In the genomic region with DNA sequence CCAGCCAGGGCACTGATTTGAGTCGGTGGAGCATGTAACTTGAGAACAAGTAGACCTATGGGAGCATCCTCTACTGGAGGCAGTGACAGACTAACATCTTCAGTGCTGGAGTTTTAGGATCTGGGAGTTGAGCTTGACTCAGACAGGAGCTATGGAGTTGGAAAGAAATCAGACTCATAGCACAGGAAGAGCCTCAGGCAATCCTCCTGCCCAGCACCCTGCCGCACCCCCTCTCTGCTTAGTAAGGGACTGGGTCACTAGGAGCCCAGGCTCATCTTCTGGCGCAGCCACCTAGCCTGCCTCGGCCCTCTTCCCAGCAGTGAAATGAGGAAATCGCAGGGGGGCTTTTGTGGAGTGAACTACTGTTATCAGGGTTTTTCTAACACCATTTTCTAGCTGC, we compare ENCODE assay signal across 13 cellular contexts. TPM values are rescaled to one million over a fixed set of nuclear protein-coding genes. Genes with fewer than 3 reads are reported as not detected.
DNase-seq lines count a peak whose midpoint lies in the region; ATAC-seq and TF ChIP-seq lines count a peak whose summit lies in the region.
"Had no signal": no experiment of that assay in that cellular context is flagged by ENCODE, and none has a peak within 500 bp of the region (broad histone marks: within the 10 kb centered on the region; RNA-seq: fewer than 3 reads in every experiment).

No MANE protein-coding gene starts in this region.

- CTCF ChIA-PET in activated CD8-positive, alpha-beta T cell treated with anti-CD3 and anti-CD28 coated beads for 36 hours (lab: Charles Lee) = interaction anchor here (1.3 to 3.6 kb wide), 7 partner anchors 8 to 133 kb away, joined by 3 to 42 read pairs (median 7); no protein-coding TSS in a partner anchor

- H3K27me3 ChIP-seq in upper lobe of right lung = no peaks in the 10 kb centered on the region

- H3K36me3 Mint-ChIP-seq in activated naive CD4-positive, alpha-beta T cell treated with anti-CD3 and anti-CD28 coated beads, Interleukin-2, amount 50 U/mL, for 24 hours = peaks cover 6% of the 10 kb centered on the region
- peaks cover 59% of the 10 kb centered on the region for H3K36me3 Mint-ChIP-seq in activated CD8-positive, alpha-beta T cell treated with anti-CD3 and anti-CD28 coated beads for 36 hours (ENCODE audit: low read depth)

- peaks cover 11% of the 10 kb centered on the region for H3K36me3 ChIP-seq in upper lobe of right lung

- ATAC-seq in activated CD8-positive, alpha-beta T cell treated with anti-CD3 and anti-CD28 coated beads for 36 hours = no peak
- no peak for ATAC-seq in upper lobe of right lung
- ATAC-seq: esophagus mucosa had no signal

- POLR2A ChIA-PET in activated CD8-positive, alpha-beta T cell treated with anti-CD3 and anti-CD28 coated beads for 36 hours (lab: Charles Lee) = interaction anchor here (1.1 to 23.0 kb wide), 5 partner anchors 7 to 276 kb away, joined by 3 to 438 read pairs (median 4); partner anchors contain the start of genes ARID5A and CNNM3

- H3K4me3 Mint-ChIP-seq in activated naive CD4-positive, alpha-beta T cell treated with anti-CD3 and anti-CD28 coated beads, Interleukin-2, amount 50 U/mL, for 24 hours = peak overlapping the region; percentile 86
- H3K4me3 Mint-ChIP-seq in activated CD8-positive, alpha-beta T cell treated with anti-CD3 and anti-CD28 coated beads for 36 hours = peak overlapping the region; percentile 87

- no peaks in the 10 kb centered on the region for H3K9me3 Mint-ChIP-seq in activated naive CD4-positive, alpha-beta T cell treated with anti-CD3 and anti-CD28 coated beads, Interleukin-2, amount 50 U/mL, for 24 hours
- H3K9me3 Mint-ChIP-seq in activated CD8-positive, alpha-beta T cell treated with anti-CD3 and anti-CD28 coated beads for 36 hours = no peaks in the 10 kb centered on the region

- no peak overlapping the region for H3K27ac ChIP-seq in upper lobe of right lung
- H3K27ac ChIP-seq: SK-N-MC had no signal

- H3K4me1 ChIP-seq in upper lobe of right lung = peaks cover 28% of the 10 kb centered on the region

- DNase-seq in activated naive CD4-positive, alpha-beta T cell treated with Interleukin-2 at 50 U/mL for 16 hours = no peak
- no peak for DNase-seq in activated CD8-positive, alpha-beta T cell treated with anti-CD3 and anti-CD28 coated beads for 36 hours
- DNase-seq in fibroblast of the aortic adventitia (ENCODE audit: low read depth) (peak; percentile 41), upper lobe of right lung (peak; percentile 21), SKM-1 treated with dmso at 0.1 percent for 144 hours (lab: John Stamatoyannopoulos, UW; ENCODE audit: unreplicated experiment) (no peak), anterior cingulate cortex (lab: John Stamatoyannopoulos, UW) (no peak), mucosa of gallbladder (ENCODE audit: low spot score) (no peak)
- DNase-seq: H7; NCI-H2081 treated with DMSO at 0.1 percent for 48 hours; stimulated activated CD4-positive, alpha-beta T cell treated with anti-CD3 and anti-CD28 coated beads, Interleukin-12 subunit alpha, Interleukin-12 subunit beta, amount 100 ng/mL, for 4 hours had no signal

- H3K4me1 Mint-ChIP-seq in activated naive CD4-positive, alpha-beta T cell treated with anti-CD3 and anti-CD28 coated beads, Interleukin-2, amount 50 U/mL, for 24 hours = peaks cover 69% of the 10 kb centered on the region
- H3K4me1 Mint-ChIP-seq in activated CD8-positive, alpha-beta T cell treated with anti-CD3 and anti-CD28 coated beads for 36 hours (ENCODE audit: low read depth) = peaks cover 59% of the 10 kb centered on the region

- no peaks in the 10 kb centered on the region for H3K27me3 Mint-ChIP-seq in activated naive CD4-positive, alpha-beta T cell treated with anti-CD3 and anti-CD28 coated beads, Interleukin-2, amount 50 U/mL, for 24 hours
- H3K27me3 Mint-ChIP-seq in activated CD8-positive, alpha-beta T cell treated with anti-CD3 and anti-CD28 coated beads for 36 hours = no peaks in the 10 kb centered on the region

- H3K9me3 ChIP-seq in upper lobe of right lung = no peaks in the 10 kb centered on the region

- peak overlapping the region; percentile 74 for H3K27ac Mint-ChIP-seq in activated naive CD4-positive, alpha-beta T cell treated with anti-CD3 and anti-CD28 coated beads, Interleukin-2, amount 50 U/mL, for 24 hours
- peak overlapping the region; percentile 97 for H3K27ac Mint-ChIP-seq in activated CD8-positive, alpha-beta T cell treated with anti-CD3 and anti-CD28 coated beads for 36 hours

- TF ChIP-seq CTCF in activated CD8-positive, alpha-beta T cell treated with anti-CD3 and anti-CD28 coated beads for 36 hours (IDR thresholded peaks at IDR 0.05) = no peak
- no peak for TF ChIP-seq CTCF in fibroblast of the aortic adventitia (IDR thresholded peaks at IDR 0.05; ENCODE audit: insufficient read depth, low read length)
- TF ChIP-seq CTCF in upper lobe of right lung (IDR thresholded peaks at IDR 0.05) = no peak

- intact Hi-C loops in activated CD8-positive, alpha-beta T cell treated with anti-CD3 and anti-CD28 coated beads for 36 hours (cut with micrococcal nuclease) = no loop called here
- intact Hi-C loops in upper lobe of right lung (cut with DNase I) = no loop called here

- no peak overlapping the region for H3K4me3 ChIP-seq in fibroblast of the aortic adventitia (ENCODE audit: low read depth, low read length)
- no peak overlapping the region for H3K4me3 ChIP-seq in upper lobe of right lung
- H3K4me3 ChIP-seq: SK-N-MC had no signal

RNA-seq across cellular contexts. Expression of gene ARID5A, which starts 3.6 kb away (rescaled TPM):
- total RNA-seq in activated CD8-positive, alpha-beta T cell treated with anti-CD3 and anti-CD28 coated beads for 36 hours = 10 to 100 TPM; 61.5 to 64.3 TPM
- total RNA-seq in fibroblast of the aortic adventitia (ENCODE audit: low replicate concordance) (7.8 and 8.3 TPM in 2 replicates), upper lobe of right lung (32.8 TPM), mucosa of gallbladder (30.2 TPM)

RNA-seq across cellular contexts. Expression of gene NEURL3, which starts 35.0 kb away (rescaled TPM):
- total RNA-seq in activated CD8-positive, alpha-beta T cell treated with anti-CD3 and anti-CD28 coated beads for 36 hours = under 1 TPM in 1 of 2 experiments, not detected in 1; 0.25 TPM
- total RNA-seq in fibroblast of the aortic adventitia (ENCODE audit: low replicate concordance) = not detected in 2 replicates
- total RNA-seq in upper lobe of right lung = 0.29 TPM
- total RNA-seq in mucosa of gallbladder = 3.7 TPM
- total RNA-seq: esophagus mucosa had no signal

Comparison
In these comparisons a context has a peak if more than half of its experiments do, and no peak if none do; other contexts are left out.
1. DNase-seq: peak in fibroblast of the aortic adventitia (single experiment) and upper lobe of right lung (single experiment); none in activated naive CD4-positive, alpha-beta T cell treated with Interleukin-2 at 50 U/mL for 16 hours (single experiment), activated CD8-positive, alpha-beta T cell treated with anti-CD3 and anti-CD28 coated beads for 36 hours (single experiment), SKM-1 treated with dmso at 0.1 percent for 144 hours (single experiment), anterior cingulate cortex (0 of 58) and mucosa of gallbladder (single experiment).